Comparison of ENCODE assay signal across 8 cellular contexts in genomic region chr5:132777209-132778069, GRCh38. TPM values are rescaled to one million over a fixed set of nuclear protein-coding genes. Genes with fewer than 3 reads are reported as not detected.
DNase-seq lines count a peak whose midpoint lies in the region; ATAC-seq, FAIRE-seq and TF ChIP-seq lines count a peak whose summit lies in the region.

TSS of gene SEPTIN8 (minus strand) at chr5:132777239. CDS start at chr5:132777137, 102 bp downstream.

- no peaks in the 10 kb centered on the region for H3K36me3 ChIP-seq in muscle layer of colon (ENCODE audit: insufficient read depth, low read length)

- 0 out of 2 replicates have a peak, but pooled peaks have one; percentile 39 for TF ChIP-seq POLR2A in H54 (IDR thresholded peaks at IDR 0.05; ENCODE audit: low read depth, low read length)

- ATAC-seq in esophagus mucosa, result peak; percentile 40

- peaks cover 28% of the 10 kb centered on the region for H3K4me1 ChIP-seq in muscle layer of colon (ENCODE audit: insufficient read depth, low read length)

- no peak for FAIRE-seq in H54 (lab: Jason Lieb, UNC)

- H3K9me3 ChIP-seq in muscle layer of colon (ENCODE audit: low read length), result no peaks in the 10 kb centered on the region

- H3K4me3 ChIP-seq in muscle layer of colon (ENCODE audit: low read depth in 1 of 2, low read length in 2 of 2), result peak within 1 kb of the TSS; percentile 75 to 76

- H3K36me3 Mint-ChIP-seq in activated T-cell treated with anti-CD3 and anti-CD28 coated beads, Interleukin-2, amount 50 U/mL, for 24 hours (ENCODE audit: low read depth), result no peaks in the 10 kb centered on the region

- CTCF ChIA-PET in GM10248 (lab: Yijun Ruan, JAX), result interaction anchor here (0.6 to 2.6 kb wide), 7 partner anchors 9 to 53 kb away, joined by 3 to 14 read pairs (median 3); partner anchors contain the start of gene SHROOM1

- H3K27ac Mint-ChIP-seq in activated T-cell treated with anti-CD3 and anti-CD28 coated beads, Interleukin-2, amount 50 U/mL, for 24 hours, result peak within 1 kb of the TSS; percentile 50

- TF ChIP-seq CTCF in GM10248 (IDR thresholded peaks at IDR 0.05; ENCODE audit: control extremely low read depth, extremely low read depth, low read depth, missing control alignments), result no peak

- H3K9ac ChIP-seq in muscle layer of colon (ENCODE audit: low read length), result peak within 1 kb of the TSS; percentile 57

- peaks cover 31% of the 10 kb centered on the region for H3K27me3 Mint-ChIP-seq in activated T-cell treated with anti-CD3 and anti-CD28 coated beads, Interleukin-2, amount 50 U/mL, for 24 hours

- no peaks in the 10 kb centered on the region for H3K9me3 Mint-ChIP-seq in activated T-cell treated with anti-CD3 and anti-CD28 coated beads, Interleukin-2, amount 50 U/mL, for 24 hours

- peaks cover 10% of the 10 kb centered on the region for H3K4me1 Mint-ChIP-seq in activated T-cell treated with anti-CD3 and anti-CD28 coated beads, Interleukin-2, amount 50 U/mL, for 24 hours (ENCODE audit: low read depth)

- no peaks in the 10 kb centered on the region for H3K27me3 ChIP-seq in muscle layer of colon (ENCODE audit: control insufficient read depth in 1 of 2, insufficient read depth in 2 of 2, low read length in 2 of 2)

- peak within 1 kb of the TSS; percentile 75 for H3K4me3 Mint-ChIP-seq in activated T-cell treated with anti-CD3 and anti-CD28 coated beads, Interleukin-2, amount 50 U/mL, for 24 hours

- peak; percentile 82 for DNase-seq in GM10248 (ENCODE audit: extremely low spot score)
- peak; percentile 61 for DNase-seq in H54 (ENCODE audit: insufficient read length, low spot score)
- DNase-seq in NCI-H1048 (lab: John Stamatoyannopoulos, UW), result peak; percentile 6
- peak; percentile 72 for DNase-seq in activated T-cell treated with anti-CD3 and anti-CD28 coated beads, Interleukin-2, amount 50 U/mL, for 24 hours
- peak in 40 of 49 donors; percentile 33 to 88 (median 62) for DNase-seq in substantia nigra (lab: John Stamatoyannopoulos, UW)
- DNase-seq in NCI-H510A treated with DMSO at 0.1 percent for 48 hours (lab: John Stamatoyannopoulos, UW), result no peak

- POLR2A ChIA-PET in GM10248 (lab: Yijun Ruan, JAX), result no interaction called here

- H3K27ac ChIP-seq in muscle layer of colon (ENCODE audit: low read depth, low read length), result peak within 1 kb of the TSS; percentile 47
- peak within 1 kb of the TSS; percentile 99 for H3K27ac ChIP-seq in substantia nigra (ENCODE audit: low read depth, low read length, poor library complexity, severe bottlenecking)

RNA-seq across cellular contexts. Expression of gene SEPTIN8, which starts in this region (rescaled TPM):
- 46.0 TPM for total RNA-seq in esophagus mucosa
